ENCODE assay signal across 25 cellular contexts in the genomic region with DNA sequence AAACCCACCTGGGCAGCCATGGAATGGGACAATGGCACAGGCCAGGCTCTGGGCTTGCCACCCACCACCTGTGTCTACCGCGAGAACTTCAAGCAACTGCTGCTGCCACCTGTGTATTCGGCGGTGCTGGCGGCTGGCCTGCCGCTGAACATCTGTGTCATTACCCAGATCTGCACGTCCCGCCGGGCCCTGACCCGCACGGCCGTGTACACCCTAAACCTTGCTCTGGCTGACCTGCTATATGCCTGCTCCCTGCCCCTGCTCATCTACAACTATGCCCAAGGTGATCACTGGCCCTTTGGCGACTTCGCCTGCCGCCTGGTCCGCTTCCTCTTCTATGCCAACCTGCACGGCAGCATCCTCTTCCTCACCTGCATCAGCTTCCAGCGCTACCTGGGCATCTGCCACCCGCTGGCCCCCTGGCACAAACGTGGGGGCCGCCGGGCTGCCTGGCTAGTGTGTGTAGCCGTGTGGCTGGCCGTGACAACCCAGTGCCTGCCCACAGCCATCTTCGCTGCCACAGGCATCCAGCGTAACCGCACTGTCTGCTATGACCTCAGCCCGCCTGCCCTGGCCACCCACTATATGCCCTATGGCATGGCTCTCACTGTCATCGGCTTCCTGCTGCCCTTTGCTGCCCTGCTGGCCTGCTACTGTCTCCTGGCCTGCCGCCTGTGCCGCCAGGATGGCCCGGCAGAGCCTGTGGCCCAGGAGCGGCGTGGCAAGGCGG. TPM values are rescaled to one million over a fixed set of nuclear protein-coding genes. Genes with fewer than 3 reads are reported as not detected.
"Had no signal": no experiment of that assay in that cellular context is flagged by ENCODE, and none has a peak within 500 bp of the region (broad histone marks: within the 10 kb centered on the region; RNA-seq: fewer than 3 reads in every experiment).

No MANE protein-coding gene starts in this region.

- ATAC-seq: esophagus mucosa; gastroesophageal sphincter; left lung; lower lobe of right lung; natural killer cell; sciatic nerve; stimulated activated effector memory CD8-positive, alpha-beta T cell treated with anti-CD3 and anti-CD28 coated beads, Interleukin-12 subunit alpha, Interleukin-12 subunit beta, amount 100 ng/mL, for 72 hours; stimulated activated naive CD8-positive, alpha-beta T cell treated with anti-CD3 and anti-CD28 coated beads, Interleukin-15, Interleukin-2, amounts not matched to agents 100 U/mL and 50 U/mL, for 24 hours had no signal

- H3K4me1 ChIP-seq: lower lobe of right lung, prostate gland, right atrium auricular region, tibial nerve, upper lobe of left lung, uterus had no signal

- H3K36me3 Mint-ChIP-seq: natural killer cell; stimulated activated effector memory CD8-positive, alpha-beta T cell treated with anti-CD3 and anti-CD28 coated beads, Interleukin-12 subunit alpha, Interleukin-12 subunit beta, amount 100 ng/mL, for 72 hours had no signal

- H3K36me3 ChIP-seq: gastroesophageal sphincter, lower lobe of right lung, prostate gland, right atrium auricular region, thoracic aorta, tibial nerve, upper lobe of left lung, uterus had no signal

- DNase-seq: central memory CD4-positive, alpha-beta T cell; dorsolateral prefrontal cortex; effector CD4-positive, alpha-beta T cell; endodermal cell; foreskin fibroblast; lower lobe of right lung; natural killer cell; stimulated activated CD4-positive, alpha-beta T cell treated with anti-CD3 and anti-CD28 coated beads, Interleukin-2, amount 100 ng/mL, for 24 hours; stimulated activated CD4-positive, alpha-beta T cell treated with anti-CD3 and anti-CD28 coated beads, Interleukin-4, amount 100 ng/mL, for 24 hours; stimulated activated naive CD8-positive, alpha-beta T cell treated with anti-CD3 and anti-CD28 coated beads, Interleukin-15, Interleukin-2, amounts not matched to agents 100 U/mL and 50 U/mL, for 24 hours; uterus had no signal

- H3K4me3 Mint-ChIP-seq: endodermal cell; natural killer cell; stimulated activated effector memory CD8-positive, alpha-beta T cell treated with anti-CD3 and anti-CD28 coated beads, Interleukin-12 subunit alpha, Interleukin-12 subunit beta, amount 100 ng/mL, for 72 hours had no signal

- H3K9me3 ChIP-seq: gastroesophageal sphincter, left lung, lower lobe of right lung, prostate gland, right atrium auricular region, thoracic aorta, tibial nerve, upper lobe of left lung, uterus had no signal

- H3K4me2 ChIP-seq: smooth muscle cell had no signal

- H3K9me3 Mint-ChIP-seq: endodermal cell; natural killer cell; stimulated activated effector memory CD8-positive, alpha-beta T cell treated with anti-CD3 and anti-CD28 coated beads, Interleukin-12 subunit alpha, Interleukin-12 subunit beta, amount 100 ng/mL, for 72 hours had no signal

- H3K4me3 ChIP-seq: dorsolateral prefrontal cortex, gastroesophageal sphincter, left lung, lower lobe of right lung, prostate gland, right atrium auricular region, smooth muscle cell, thoracic aorta, tibial nerve, upper lobe of left lung, uterus had no signal

- H3K4me1 Mint-ChIP-seq: endodermal cell had no signal

- H3K27ac ChIP-seq: dorsolateral prefrontal cortex, epithelial cell of prostate, gastroesophageal sphincter, left lung, lower lobe of right lung, prostate gland, right atrium auricular region, thoracic aorta, tibial nerve, upper lobe of left lung, uterus had no signal

- H3K27ac Mint-ChIP-seq: endodermal cell; natural killer cell; stimulated activated effector memory CD8-positive, alpha-beta T cell treated with anti-CD3 and anti-CD28 coated beads, Interleukin-12 subunit alpha, Interleukin-12 subunit beta, amount 100 ng/mL, for 72 hours had no signal

- H3K27me3 ChIP-seq: gastroesophageal sphincter, left lung, right atrium auricular region, tibial nerve, upper lobe of left lung, uterus had no signal

RNA-seq across cellular contexts. Expression of a gene that starts 24.5 kb away (rescaled TPM):
- total RNA-seq: osteocyte had no signal
- polyA plus RNA-seq: neural cell had no signal
